1 cellular context compared by ENCODE assay signal in the genomic region with DNA sequence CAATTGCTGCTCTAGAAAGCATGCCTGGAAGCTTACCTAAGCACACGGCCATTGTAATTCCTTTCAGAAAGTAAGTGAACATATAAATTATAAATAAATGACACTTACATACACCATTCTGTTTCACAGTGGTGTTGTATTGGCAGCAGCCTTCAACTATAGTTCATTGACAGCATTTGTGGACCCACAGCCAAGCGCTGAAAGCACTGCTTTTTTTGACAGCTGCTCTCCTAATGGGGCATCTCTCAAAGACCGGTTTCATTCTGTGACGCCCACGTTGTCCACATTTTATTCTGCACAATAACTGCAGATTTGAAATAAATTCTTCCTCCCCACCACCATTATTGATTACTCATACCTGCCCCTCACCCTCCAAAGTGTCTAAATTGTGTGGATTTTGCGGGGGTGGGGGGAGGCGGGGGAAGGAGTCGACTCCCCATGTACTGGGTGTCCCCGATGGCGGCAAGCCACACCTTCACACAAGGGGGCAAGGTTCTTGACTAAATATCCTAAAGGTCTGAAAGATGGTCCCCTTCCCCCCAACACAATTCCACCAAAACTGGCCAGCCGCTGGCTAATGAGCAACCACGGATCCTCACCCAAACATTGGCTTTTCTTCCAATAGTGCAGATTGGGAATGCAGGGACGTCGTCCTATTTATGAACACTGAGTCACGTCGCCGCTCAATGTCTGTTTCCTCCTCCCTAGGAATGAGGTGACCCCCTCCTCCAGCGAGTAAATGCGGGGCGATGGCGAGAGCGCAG.
A peak's percentile ranks its signal among the peaks of the same experiment; 100 is the strongest.
TF ChIP-seq lines count a peak whose summit lies in the region.

No MANE protein-coding gene starts in this region.

TF ChIP-seq in HCT116, 20 proteins besides CTCF, POLR2A, EP300 and RAD21:
- no peak for TF ChIP-seq POLR2AphosphoS5 (IDR thresholded peaks at IDR 0.05; ENCODE audit: low read depth, low read length)
- peak; percentile 24; the same call in 1 of the 2 replicates for TF ChIP-seq EGR1 (IDR thresholded peaks at IDR 0.05; ENCODE audit: low read depth)
